Comparison of ENCODE assay signal across 17 cellular contexts in the genomic region with DNA sequence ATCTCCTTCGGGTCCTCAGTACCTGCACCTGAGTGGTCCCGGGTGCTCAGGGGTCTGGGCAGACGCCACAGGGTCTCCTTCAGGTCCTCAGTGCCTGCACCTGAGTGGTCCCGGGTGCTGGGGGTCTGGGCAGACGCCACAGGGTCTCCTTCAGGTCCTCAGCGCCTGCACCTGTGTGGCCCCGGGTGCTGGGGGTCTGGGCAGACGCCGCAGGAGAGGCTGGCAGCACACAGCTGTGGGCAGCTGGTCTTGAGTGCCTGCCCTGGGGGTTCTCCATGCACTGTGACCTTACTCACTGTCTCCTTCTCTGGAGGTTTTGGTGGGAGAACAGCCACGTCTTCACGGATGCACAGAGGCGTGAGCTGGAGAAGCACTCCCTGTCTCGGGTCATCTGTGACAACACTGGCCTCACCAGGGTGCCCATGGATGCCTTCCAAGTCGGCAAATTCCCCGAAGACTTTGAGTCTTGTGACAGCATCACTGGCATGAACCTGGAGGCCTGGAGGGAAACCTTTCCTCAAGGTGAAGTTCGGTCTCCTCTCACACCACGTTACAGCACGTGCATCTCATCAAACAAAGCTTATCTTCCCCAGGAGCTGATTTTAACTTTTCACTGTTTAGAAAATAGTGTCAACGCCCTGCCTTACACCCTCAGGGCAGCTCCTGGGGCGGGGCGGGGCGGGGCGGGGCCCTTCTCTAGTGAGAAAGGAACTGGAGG.
"Had no signal": no experiment of that assay in that cellular context is flagged by ENCODE, and none has a peak within 500 bp of the region (broad histone marks: within the 10 kb centered on the region; RNA-seq: fewer than 3 reads in every experiment).

No MANE protein-coding gene starts in this region.

- H3K4me3 ChIP-seq: lower lobe of right lung, ovary, tibial nerve had no signal

- H3K36me3 Mint-ChIP-seq: activated naive CD8-positive, alpha-beta T cell treated with anti-CD3 and anti-CD28 coated beads for 36 hours; brain; mesothelial cell of epicardium had no signal

- H3K4me1 ChIP-seq: foreskin keratinocyte, lower lobe of right lung, tibial nerve had no signal

- H3K27me3 Mint-ChIP-seq: activated naive CD8-positive, alpha-beta T cell treated with anti-CD3 and anti-CD28 coated beads for 36 hours; dendritic cell treated with granulocyte-macrophage colony-stimulating factor and Interleukin-4, amounts not matched to agents 40 ng/mL and 50 ng/mL, for 4 days had no signal

- H3K4me3 Mint-ChIP-seq: activated naive CD8-positive, alpha-beta T cell treated with anti-CD3 and anti-CD28 coated beads for 36 hours; brain; dendritic cell treated with granulocyte-macrophage colony-stimulating factor and Interleukin-4, amounts not matched to agents 40 ng/mL and 50 ng/mL, for 4 days; mesothelial cell of epicardium had no signal

- H3K27me3 ChIP-seq: foreskin keratinocyte, ovary, tibial nerve had no signal

- H3K9me3 Mint-ChIP-seq: activated naive CD8-positive, alpha-beta T cell treated with anti-CD3 and anti-CD28 coated beads for 36 hours; dendritic cell treated with granulocyte-macrophage colony-stimulating factor and Interleukin-4, amounts not matched to agents 40 ng/mL and 50 ng/mL, for 4 days; mesothelial cell of epicardium had no signal

- H3K27ac ChIP-seq: foreskin keratinocyte, lower lobe of right lung, ovary, tibial nerve had no signal

- H3K27ac Mint-ChIP-seq: activated naive CD8-positive, alpha-beta T cell treated with anti-CD3 and anti-CD28 coated beads for 36 hours; dendritic cell treated with granulocyte-macrophage colony-stimulating factor and Interleukin-4, amounts not matched to agents 40 ng/mL and 50 ng/mL, for 4 days; mesothelial cell of epicardium had no signal

- H3K4me1 Mint-ChIP-seq: activated naive CD8-positive, alpha-beta T cell treated with anti-CD3 and anti-CD28 coated beads for 36 hours; brain; mesothelial cell of epicardium had no signal

- H3K9me3 ChIP-seq: lower lobe of right lung, ovary, tibial nerve had no signal

- H3K36me3 ChIP-seq: lower lobe of right lung, ovary, tibial nerve had no signal

- ATAC-seq: foreskin keratinocyte, lower lobe of right lung had no signal

- DNase-seq: activated CD4-positive, alpha-beta T cell treated with anti-CD3 and anti-CD28 coated beads, Interleukin-2, amount 50 U/mL, for 48 hours; activated CD4-positive, CD25-positive, alpha-beta regulatory T cell treated with anti-CD3 and anti-CD28 coated beads, Interleukin-2, amount 50 U/mL, for 72 hours; activated naive CD8-positive, alpha-beta T cell treated with anti-CD3 and anti-CD28 coated beads for 36 hours; amygdala; effector memory CD4-positive, alpha-beta T cell; foreskin keratinocyte; kidney glomerular epithelial cell; lower lobe of right lung; ovary; stimulated activated CD4-positive, alpha-beta T cell treated with anti-CD3 and anti-CD28 coated beads, Interleukin-2, amount 100 ng/mL, for 48 hours; stimulated activated naive CD4-positive, alpha-beta T cell; SW 1271; T-helper 9 cell had no signal
